Comparison of ENCODE assay signal across 16 cellular contexts in genomic region chr10:132203256-132204077, GRCh38. TPM values are rescaled to one million over a fixed set of nuclear protein-coding genes. Genes with fewer than 3 reads are reported as not detected.
DNase-seq lines count a peak whose midpoint lies in the region; ATAC-seq, FAIRE-seq and TF ChIP-seq lines count a peak whose summit lies in the region.
"Had no signal": no experiment of that assay in that cellular context is flagged by ENCODE, and none has a peak within 500 bp of the region (broad histone marks: within the 10 kb centered on the region; RNA-seq: fewer than 3 reads in every experiment).

No MANE protein-coding gene starts in this region.

- no peak for FAIRE-seq in HepG2 (lab: Jason Lieb, UNC)
- FAIRE-seq: A204.1, GM12892, HTR-8/SVneo had no signal

- no peak overlapping the region for H2AFZ ChIP-seq in HepG2 (ENCODE audit: low read length)
- H2AFZ ChIP-seq: GM23338 had no signal

- H3K4me3 ChIP-seq in right lobe of liver (no peak overlapping the region), HepG2 (replicated peaks in 1 of 3; ENCODE audit: insufficient read depth in 1 of 3, low read depth in 2 of 3, low read length in 3 of 3) (no peak overlapping the region), right cardiac atrium (ENCODE audit: low read length) (no peak overlapping the region), spleen (no peak overlapping the region)
- H3K4me3 ChIP-seq: GM23338, HAP-1 had no signal

- in situ Hi-C loops in HepG2 (cut with HindIII; ENCODE audit: extremely low pct_ligation_motif_present, low pct_unique_long_range_greater_than_20kb), result no loop called here

- no peak overlapping the region for H3K4me2 ChIP-seq in HepG2 (ENCODE audit: low read depth, low read length)
- H3K4me2 ChIP-seq: GM23338 had no signal

- H3K27me3 Mint-ChIP-seq in WTC11 (ENCODE audit: low read depth), result no peaks in the 10 kb centered on the region
- H3K27me3 Mint-ChIP-seq: CD8-positive, alpha-beta memory T cell had no signal

- no peaks in the 10 kb centered on the region; the same call in 1 of the 2 replicates for H4K20me1 ChIP-seq in HepG2 (ENCODE audit: insufficient read depth, low read length)

- CTCF ChIA-PET in HepG2 (lab: Yijun Ruan, JAX; ENCODE audit: low intra/inter-chr PET ratio, low total read pairs) (no interaction called here), WTC11 (lab: Charles Lee) (no interaction called here)

- H3K4me1 Mint-ChIP-seq in WTC11, result no peaks in the 10 kb centered on the region
- H3K4me1 Mint-ChIP-seq: CD8-positive, alpha-beta memory T cell; GM23338 had no signal

- WGBS in right lobe of liver (ENCODE audit: insufficient coverage, low coverage, low lambda C conversion rate, missing lambda C conversion rate), result no CpG with 5 or more reads among the region's 34 CpGs
- WGBS in HepG2 (ENCODE audit: low lambda C conversion rate), result 82% methylated on average over 4 of the region's 34 CpGs
- 89% methylated on average over 34 of the region's 34 CpGs for WGBS in right cardiac atrium
- WGBS in spleen, 5 donors, result 73 to 94% (median 91%) methylated on average over 13 to 34 of the region's 34 CpGs

- DNase-seq in right lobe of liver, result peak in 2 of 3 donors; percentile 16 to 44
- DNase-seq in HepG2 (ENCODE audit: low spot score), result no peak
- no peak for DNase-seq in WTC11 (ENCODE audit: low spot score)
- peak; percentile 11 to 57 (median 51) for DNase-seq in right cardiac atrium
- DNase-seq in spleen, result peak; percentile 70
- no peak for DNase-seq in NCI-H774 (lab: John Stamatoyannopoulos, UW)
- no peak for DNase-seq in ureter (ENCODE audit: low spot score)
- DNase-seq: DND-41, GDM1 had no signal

- no peak overlapping the region for H3K9ac ChIP-seq in HepG2 (ENCODE audit: insufficient read depth, low read depth, low read length)

- H3K36me3 Mint-ChIP-seq in WTC11, result no peaks in the 10 kb centered on the region
- H3K36me3 Mint-ChIP-seq: CD8-positive, alpha-beta memory T cell had no signal

- H3K27ac ChIP-seq in right lobe of liver (no peak overlapping the region), HepG2 (ENCODE audit: extremely low read length, insufficient read depth, low read length) (no peak overlapping the region), right cardiac atrium (ENCODE audit: low read length) (no peak overlapping the region), spleen (no peak overlapping the region)

- H3K9me3 Mint-ChIP-seq in WTC11, result no peaks in the 10 kb centered on the region
- H3K9me3 Mint-ChIP-seq: CD8-positive, alpha-beta memory T cell; GM23338 had no signal

- H3K9me3 ChIP-seq in right lobe of liver (no peaks in the 10 kb centered on the region), HepG2 (ENCODE audit: low read length) (no peaks in the 10 kb centered on the region), right cardiac atrium (ENCODE audit: control insufficient read depth, low read length) (no peaks in the 10 kb centered on the region), spleen (no peaks in the 10 kb centered on the region)
- H3K9me3 ChIP-seq: Caco-2, HAP-1 had no signal

- TF ChIP-seq CTCF in right lobe of liver (IDR thresholded peaks at IDR 0.05) (no peak), HepG2 (CRISPR knock-in tag; IDR thresholded peaks at IDR 0.05) (no peak), WTC11 (IDR thresholded peaks at IDR 0.05) (no peak), spleen (IDR thresholded peaks at IDR 0.05 in 8 of 11, conservative IDR thresholded peaks at IDR 0.05 in 3 of 11) (no peak)

- POLR2A ChIA-PET in HepG2 (lab: Yijun Ruan, JAX) (no interaction called here), WTC11 (lab: Charles Lee) (no interaction called here)

- no peak for TF ChIP-seq EP300 in HepG2 (IDR thresholded peaks at IDR 0.05; ENCODE audit: low read depth in 2 of 2, low read length in 2 of 2)
- no peak for TF ChIP-seq EP300 in HepG2 (CRISPR knock-in tag; IDR thresholded peaks at IDR 0.05; ENCODE audit: borderline replicate concordance)

- H3K4me3 Mint-ChIP-seq in WTC11, result no peak overlapping the region
- H3K4me3 Mint-ChIP-seq: CD8-positive, alpha-beta memory T cell; GM23338 had no signal

- no peak for TF ChIP-seq RAD21 in HepG2 (CRISPR knock-in tag; IDR thresholded peaks at IDR 0.05)

- ATAC-seq in right lobe of liver (no peak), HepG2 (no peak), WTC11 (no peak), right cardiac atrium (no peak)

- H3K79me2 ChIP-seq in HepG2 (ENCODE audit: insufficient read depth, low read length), result no peaks in the 10 kb centered on the region

- intact Hi-C loops in right lobe of liver (cut with DNase I), result no loop called here
- intact Hi-C loops in HepG2 (cut with micrococcal nuclease; ENCODE audit: unreplicated experiment), result no loop called here
- intact Hi-C loops in right cardiac atrium (cut with DNase I), result no loop called here
- intact Hi-C loops in spleen (cut with DNase I; ENCODE audit: low total_unique reads), result no loop called here

- no peaks in the 10 kb centered on the region for H3K36me3 ChIP-seq in right lobe of liver
- no peaks in the 10 kb centered on the region; a peak in 1 of 5 replicates for H3K36me3 ChIP-seq in HepG2 (replicated peaks in 1 of 2; ENCODE audit: control insufficient read depth in 1 of 2, insufficient read depth in 2 of 2, low read length in 2 of 2)
- peaks cover 0 to 15% (median 0%) of the 10 kb centered on the region in 6 donors for H3K36me3 ChIP-seq in spleen

- H3K27me3 ChIP-seq in right lobe of liver, result no peaks in the 10 kb centered on the region
- peaks cover 1 to 7% of the 10 kb centered on the region in 2 experiments; a peak in 3 of 5 replicates for H3K27me3 ChIP-seq in HepG2 (ENCODE audit: control insufficient read depth in 1 of 2, insufficient read depth in 2 of 2, low read length in 2 of 2)
- H3K27me3 ChIP-seq in right cardiac atrium (ENCODE audit: control insufficient read depth, insufficient read depth), result no peaks in the 10 kb centered on the region
- no peaks in the 10 kb centered on the region for H3K27me3 ChIP-seq in spleen (replicated peaks in 1 of 7)

- BruUV-seq in HepG2 (replicated peaks; lab: Mats Ljungman, UMichigan), result no TSS peak

- no peaks in the 10 kb centered on the region for H3K4me1 ChIP-seq in right lobe of liver
- H3K4me1 ChIP-seq in HepG2 (ENCODE audit: insufficient read depth, low read length), result peaks cover 12% of the 10 kb centered on the region
- no peaks in the 10 kb centered on the region for H3K4me1 ChIP-seq in right cardiac atrium (ENCODE audit: control insufficient read depth, insufficient read depth, low read length)
- H3K4me1 ChIP-seq in spleen, result no peaks in the 10 kb centered on the region
- H3K4me1 ChIP-seq: HAP-1 had no signal

- no peak for TF ChIP-seq POLR2A in right lobe of liver (IDR thresholded peaks at IDR 0.05)
- no peak for TF ChIP-seq POLR2A in HepG2 (IDR thresholded peaks at IDR 0.05; ENCODE audit: insufficient read depth in 1 of 2, low read depth in 2 of 2, low read length in 2 of 2)
- TF ChIP-seq POLR2A in spleen (IDR thresholded peaks at IDR 0.05), result no peak

- peak overlapping the region; percentile 41; the same call in 1 of the 2 replicates for H3K27ac Mint-ChIP-seq in WTC11
- H3K27ac Mint-ChIP-seq: GM23338 had no signal

TF ChIP-seq in HepG2, 621 proteins besides CTCF, POLR2A, EP300 and RAD21 (continues in another document):
- TF ChIP-seq ZMYM4 (CRISPR knock-in tag; IDR thresholded peaks at IDR 0.05), result no peak

RNA-seq across cellular contexts. Expression of gene DPYSL4, which starts 16.7 kb away (rescaled TPM):
- under 1 TPM in 3 of 6 experiments, not detected in 3; 0.24 to 0.31 (median 0.25) TPM for total RNA-seq in right lobe of liver
- 0.38 and 0.84 TPM in 2 replicates for total RNA-seq in HepG2 (2016; rRNA removed; fragmentation: Illumina TruSeq; extraction: Trizol)
- total RNA-seq in HepG2 (2016; cell fraction: cytosol; rRNA removed; fragmentation: Illumina TruSeq; extraction: Trizol; ENCODE audit: low read depth), result 0.30 and 0.53 TPM in 2 replicates
- 0.28 and 0.67 TPM in 2 replicates for total RNA-seq in HepG2 (2016; cell fraction: insoluble cytoplasmic fraction; rRNA removed; fragmentation: Illumina TruSeq; extraction: Trizol)
- 0.65 and 0.72 TPM in 2 replicates for total RNA-seq in HepG2 (2016; cell fraction: membrane; rRNA removed; fragmentation: Illumina TruSeq; extraction: Trizol)
- total RNA-seq in HepG2 (2016; cell fraction: nucleus; rRNA removed; fragmentation: Illumina TruSeq; extraction: Trizol), result 0.25 and 0.85 TPM in 2 replicates
- polyA plus RNA-seq in HepG2 (2011; rRNA removed), result 1.2 and 2.1 TPM in 2 replicates
- polyA plus RNA-seq in HepG2 (2011; cell fraction: cytosol; rRNA removed), result 0.87 and 0.98 TPM in 2 replicates
- polyA plus RNA-seq in HepG2 (2011; cell fraction: nucleus; rRNA removed), result 6.5 and 9.7 TPM in 2 replicates
- 0.76 and 1.7 TPM in 2 replicates for polyA plus RNA-seq in HepG2 (2012)
- 0.43 and 0.57 TPM in 2 replicates for polyA plus RNA-seq in HepG2 (2016; cell fraction: cytosol; fragmentation: Illumina TruSeq; extraction: Trizol; ENCODE audit: low read depth)
- polyA plus RNA-seq in HepG2 (2016; cell fraction: insoluble cytoplasmic fraction; fragmentation: Illumina TruSeq; extraction: Trizol; ENCODE audit: low read depth), result 0.42 and 0.70 TPM in 2 replicates
- polyA plus RNA-seq in HepG2 (2016; cell fraction: membrane; fragmentation: Illumina TruSeq; extraction: Trizol; ENCODE audit: low read depth), result 0.53 and 0.62 TPM in 2 replicates
- 1.1 and 1.7 TPM in 2 replicates for polyA plus RNA-seq in HepG2 (2016; cell fraction: nucleus; fragmentation: Illumina TruSeq; extraction: Trizol; ENCODE audit: insufficient read depth, low read depth)
- polyA minus RNA-seq in HepG2 (2011; rRNA and poly(A)+ RNA removed; ENCODE audit: low replicate concordance), result 0.07 and 2.3 TPM in 2 replicates
- 1.1 and 1.6 TPM in 2 replicates for polyA minus RNA-seq in HepG2 (2011; cell fraction: cytosol; rRNA and poly(A)+ RNA removed)
- polyA minus RNA-seq in HepG2 (2011; cell fraction: nucleus; rRNA and poly(A)+ RNA removed), result 1.2 TPM in 2 replicates
- 16.8 to 18.1 TPM (median 17.0 TPM) in 3 replicates for total RNA-seq in WTC11 (2021)
- total RNA-seq in right cardiac atrium, result 10 to 100 TPM in 1 of 4 donors, 1 to 10 TPM in 3; 1.9 to 13.8 (median 5.6) TPM
- 11.0 TPM for polyA plus RNA-seq in right cardiac atrium
- 1 to 10 TPM in 4 of 7 donors, under 1 TPM in 2, not detected in 1; 0.85 to 6.0 (median 1.6) TPM for total RNA-seq in spleen
- 1 to 10 TPM in 1 of 3 donors, under 1 TPM in 2; 0.55 to 1.0 (median 0.96) TPM for polyA plus RNA-seq in spleen
- total RNA-seq in ureter, result 2.1 TPM
- total RNA-seq: Caco-2 had no signal
- polyA plus RNA-seq: CD8-positive, alpha-beta memory T cell had no signal

Comparison
In these comparisons a context has a peak if more than half of its experiments do, and no peak if none do; other contexts are left out.
1. DNase-seq: peak in right lobe of liver (2 of 3), right cardiac atrium (3 of 3) and spleen (single experiment); none in HepG2 (single experiment), WTC11 (single experiment), NCI-H774 (single experiment) and ureter (single experiment).